In the genomic region with DNA sequence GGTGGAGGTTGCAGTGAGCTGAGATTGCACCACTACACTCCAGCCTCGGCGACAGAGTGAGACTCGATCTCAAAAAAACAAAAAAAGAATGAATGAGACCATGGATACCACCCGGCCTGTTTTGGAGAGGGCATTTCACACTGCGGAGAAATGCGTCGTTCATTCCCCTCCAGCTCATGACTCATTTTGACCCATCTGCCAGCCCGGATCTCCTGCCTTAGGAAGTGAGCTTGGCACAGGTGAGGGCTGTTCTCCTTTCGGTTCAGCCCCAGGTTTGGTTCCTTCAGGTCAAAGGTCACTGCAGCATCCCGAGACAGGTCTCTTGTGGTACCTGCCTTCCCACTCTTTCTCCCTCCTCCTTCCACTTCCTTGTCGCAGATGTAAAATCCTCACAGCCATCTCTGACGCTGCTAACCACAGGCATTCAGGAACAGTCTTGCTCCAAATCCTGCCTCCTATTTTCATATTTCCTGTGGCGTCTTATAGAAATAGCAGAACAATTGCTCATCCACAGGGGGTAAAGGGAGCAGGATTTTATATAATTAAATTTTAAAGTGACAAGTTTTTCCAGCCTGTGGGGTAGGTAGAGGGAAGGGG, we compare ENCODE assay signal across 13 cellular contexts.
DNase-seq lines count a peak whose midpoint lies in the region; ATAC-seq lines count a peak whose summit lies in the region.
"Had no signal": no experiment of that assay in that cellular context is flagged by ENCODE, and none has a peak within 500 bp of the region (broad histone marks: within the 10 kb centered on the region; RNA-seq: fewer than 3 reads in every experiment).

No MANE protein-coding gene starts in this region.

- H3K4me1 ChIP-seq in iPS-18a (ENCODE audit: control insufficient read depth, low read depth, low read length): peaks cover 48% of the 10 kb centered on the region

- H3K27me3 ChIP-seq in iPS-18a (ENCODE audit: control insufficient read depth, insufficient read depth, low read length): no peaks in the 10 kb centered on the region

- H3K9me3 ChIP-seq in iPS-18a (ENCODE audit: control insufficient read depth, low read depth, low read length): no peaks in the 10 kb centered on the region
- H3K9me3 ChIP-seq: thoracic aorta had no signal

- no peak overlapping the region for H3K4me3 ChIP-seq in iPS-18a (ENCODE audit: low read length)
- H3K4me3 ChIP-seq: thoracic aorta had no signal

- DNase-seq in NCI-H510A (lab: John Stamatoyannopoulos, UW) (peak; percentile 10), NCI-H510A treated with DMSO at 0.1 percent for 48 hours (lab: John Stamatoyannopoulos, UW) (no peak), astrocyte of the hippocampus (ENCODE audit: low read depth, low spot score) (peak; percentile 90), NCI-H2196 treated with DMSO at 0.1 percent for 48 hours (lab: John Stamatoyannopoulos, UW; ENCODE audit: unreplicated experiment) (no peak), DMS114 treated with DMSO at 0.1 percent for 48 hours (lab: John Stamatoyannopoulos, UW; ENCODE audit: unreplicated experiment) (no peak)
- DNase-seq: activated CD8-positive, alpha-beta memory T cell treated with anti-CD3 and anti-CD28 coated beads for 24 hours; aorta; KG1; naive thymus-derived CD8-positive, alpha-beta T cell had no signal

- no peaks in the 10 kb centered on the region for H3K36me3 ChIP-seq in iPS-18a (ENCODE audit: control insufficient read depth, low read depth, low read length)
- H3K36me3 ChIP-seq: thoracic aorta had no signal

- ATAC-seq in GM21528 (IDR thresholded peaks at IDR 0.05; ENCODE audit: low FRiP score, unreplicated experiment) (no peak), GM21825 (IDR thresholded peaks at IDR 0.05; ENCODE audit: unreplicated experiment) (no peak)
- ATAC-seq: naive thymus-derived CD8-positive, alpha-beta T cell had no signal

- peak overlapping the region; percentile 68 for H3K27ac ChIP-seq in iPS-18a (ENCODE audit: low read length)
- H3K27ac ChIP-seq: thoracic aorta had no signal

- H3K9ac ChIP-seq in iPS-18a (ENCODE audit: low read length): peak overlapping the region; percentile 64

Comparison
In these comparisons a context has a peak if more than half of its experiments do, and no peak if none do; other contexts are left out.
1. DNase-seq: peak in NCI-H510A (single experiment) and astrocyte of the hippocampus (single experiment); none in NCI-H510A treated with DMSO at 0.1 percent for 48 hours (single experiment), NCI-H2196 treated with DMSO at 0.1 percent for 48 hours (single experiment) and DMS114 treated with DMSO at 0.1 percent for 48 hours (single experiment).